In genomic region chr6:28771401-28772267, GRCh38 we compare ENCODE assay signal across 15 cellular contexts.
DNase-seq lines count a peak whose midpoint lies in the region; ATAC-seq and TF ChIP-seq lines count a peak whose summit lies in the region.
"Had no signal": no experiment of that assay in that cellular context is flagged by ENCODE, and none has a peak within 500 bp of the region (broad histone marks: within the 10 kb centered on the region; RNA-seq: fewer than 3 reads in every experiment).

No MANE protein-coding gene starts in this region.

- H3K9me3 ChIP-seq in Karpas-422 (ENCODE audit: low read length), result no peaks in the 10 kb centered on the region
- no peaks in the 10 kb centered on the region for H3K9me3 ChIP-seq in SU-DHL-6 (ENCODE audit: insufficient read depth, low read length)
- no peaks in the 10 kb centered on the region for H3K9me3 ChIP-seq in iPS-15b (ENCODE audit: control insufficient read depth, insufficient read depth, low read length)
- H3K9me3 ChIP-seq: Caco-2, transverse colon had no signal

- H3K4me2 ChIP-seq in Karpas-422 (ENCODE audit: low read depth, low read length, poor library complexity, severe bottlenecking), result no peak overlapping the region
- H3K4me2 ChIP-seq in SU-DHL-6 (ENCODE audit: low read depth, low read length, poor library complexity, severe bottlenecking), result no peak overlapping the region
- H3K4me2 ChIP-seq: KMS-11 had no signal

- in situ Hi-C loops in G401 (cut with HindIII; ENCODE audit: low sequenced_read_pairs), result no loop called here

- no peaks in the 10 kb centered on the region for H3F3A ChIP-seq in SU-DHL-6 (ENCODE audit: insufficient read depth)

- H3K27me3 ChIP-seq in Karpas-422 (ENCODE audit: low read length) (no peaks in the 10 kb centered on the region), SU-DHL-6 (ENCODE audit: low read length) (no peaks in the 10 kb centered on the region), iPS-15b (ENCODE audit: control insufficient read depth, insufficient read depth, low read length) (peaks cover 95% of the 10 kb centered on the region)

- no peaks in the 10 kb centered on the region for H4K20me1 ChIP-seq in Karpas-422 (ENCODE audit: insufficient read depth, low read depth, low read length)
- no peaks in the 10 kb centered on the region for H4K20me1 ChIP-seq in SU-DHL-6 (ENCODE audit: low read depth, low read length)

- H3K79me2 ChIP-seq in Karpas-422 (ENCODE audit: low read length) (no peaks in the 10 kb centered on the region), SU-DHL-6 (ENCODE audit: insufficient read depth, low read length) (no peaks in the 10 kb centered on the region)

- TF ChIP-seq CTCF in GM12865 (IDR thresholded peaks at IDR 0.05; ENCODE audit: insufficient read depth, low read depth, low read length, missing control alignments), result peak; percentile 2
- peak; percentile 46 for TF ChIP-seq CTCF in SU-DHL-6 (IDR thresholded peaks at IDR 0.05; ENCODE audit: insufficient read depth, low read length, poor library complexity, severe bottlenecking)

- H3K9ac ChIP-seq in Karpas-422 (ENCODE audit: low read length) (no peak overlapping the region), SU-DHL-6 (ENCODE audit: low read length) (no peak overlapping the region), iPS-15b (ENCODE audit: low read depth, low read length) (no peak overlapping the region)
- H3K9ac ChIP-seq: KMS-11 had no signal

- H3K27ac ChIP-seq in Karpas-422 (ENCODE audit: low read length) (no peak overlapping the region), SU-DHL-6 (ENCODE audit: low read depth, low read length) (no peak overlapping the region)
- H3K27ac ChIP-seq: KMS-11, transverse colon had no signal

- H3K4me1 ChIP-seq in Karpas-422 (ENCODE audit: low read length) (no peaks in the 10 kb centered on the region), iPS-15b (ENCODE audit: control insufficient read depth, insufficient read depth, low read length) (no peaks in the 10 kb centered on the region)

- H3K9me2 ChIP-seq in Karpas-422 (replicated peaks; ENCODE audit: insufficient read depth, low read length) (no peaks in the 10 kb centered on the region), SU-DHL-6 (replicated peaks; ENCODE audit: insufficient read depth, low read length) (no peaks in the 10 kb centered on the region)

- no peak overlapping the region for H2AFZ ChIP-seq in Karpas-422 (ENCODE audit: low read length)
- H2AFZ ChIP-seq in SU-DHL-6 (ENCODE audit: low read depth, low read length, severe bottlenecking), result no peak overlapping the region

- no peak overlapping the region for H3K4me3 ChIP-seq in GM12865 (ENCODE audit: low read depth, low read length)
- no peak overlapping the region for H3K4me3 ChIP-seq in Karpas-422 (ENCODE audit: low read length)
- no peak overlapping the region for H3K4me3 ChIP-seq in SU-DHL-6 (ENCODE audit: insufficient read depth, low read length, poor library complexity, severe bottlenecking)
- peak overlapping the region; percentile 14 for H3K4me3 ChIP-seq in iPS-15b (ENCODE audit: low read depth, low read length)
- H3K4me3 ChIP-seq: lung, transverse colon had no signal

- DNase-seq in GM12865 (ENCODE audit: low read depth) (no peak), Karpas-422 (peak; percentile 73), sciatic nerve (ENCODE audit: low spot score) (no peak), G401 (ENCODE audit: low spot score) (no peak), NCI-H774 (lab: John Stamatoyannopoulos, UW) (no peak)
- DNase-seq: activated T-cell treated with anti-CD3 and anti-CD28 coated beads, Interleukin-2, amount 50 U/mL, for 4 hours; Caco-2; effector memory CD4-positive, alpha-beta T cell; NCI-H2081 treated with DMSO at 0.1 percent for 48 hours; transverse colon had no signal

- intact Hi-C loops in sciatic nerve (cut with DNase I), result no loop called here

- ATAC-seq in sciatic nerve (no peak), GM19035 (IDR thresholded peaks at IDR 0.05; ENCODE audit: unreplicated experiment) (no peak)
- ATAC-seq: activated T-cell treated with anti-CD3 and anti-CD28 coated beads, Interleukin-2, amount 50 U/mL, for 4 hours had no signal

- H3K36me3 ChIP-seq in Karpas-422 (ENCODE audit: insufficient read depth, low read length) (no peaks in the 10 kb centered on the region), SU-DHL-6 (ENCODE audit: low read length) (no peaks in the 10 kb centered on the region), iPS-15b (ENCODE audit: control insufficient read depth, insufficient read depth, low read length) (no peaks in the 10 kb centered on the region)
- H3K36me3 ChIP-seq: transverse colon had no signal
